11 cellular contexts compared by ENCODE assay signal in the genomic region with DNA sequence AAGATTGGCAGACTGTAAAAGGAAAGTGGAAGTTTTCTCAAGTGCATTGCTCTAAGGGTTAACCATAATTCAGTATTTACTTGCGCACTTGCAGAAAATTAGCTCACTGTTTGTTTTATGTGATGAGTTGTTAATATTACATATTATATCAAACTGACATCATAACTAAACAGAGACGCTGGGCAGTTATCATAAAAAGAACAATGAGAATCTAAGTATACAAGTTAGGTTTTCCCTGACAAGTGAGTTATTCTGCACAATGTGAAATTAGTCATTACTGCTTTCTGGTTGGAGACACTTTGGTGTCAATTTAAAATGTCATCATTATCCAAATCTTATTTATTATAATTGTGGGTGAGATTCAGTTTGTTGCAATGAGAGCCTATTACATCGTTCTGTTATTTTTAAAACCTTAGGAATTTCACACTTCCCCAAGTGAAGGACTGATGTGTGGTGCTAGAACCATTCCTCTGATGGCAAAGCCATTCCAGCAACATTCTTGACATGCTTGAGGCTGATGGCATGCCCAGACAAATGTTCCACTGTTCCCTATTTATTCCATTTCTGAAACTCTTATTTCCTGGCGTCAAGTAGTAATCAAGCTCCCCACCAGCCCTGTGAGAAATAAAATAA.
DNase-seq lines count a peak whose midpoint lies in the region; ATAC-seq and TF ChIP-seq lines count a peak whose summit lies in the region.
"Had no signal": no experiment of that assay in that cellular context is flagged by ENCODE, and none has a peak within 500 bp of the region (broad histone marks: within the 10 kb centered on the region; RNA-seq: fewer than 3 reads in every experiment).

No MANE protein-coding gene starts in this region.

- H3K4me3 ChIP-seq in astrocyte of the spinal cord (ENCODE audit: low read depth, low read length) (no peak overlapping the region), right cardiac atrium (ENCODE audit: low read length) (no peak overlapping the region), aorta (ENCODE audit: low read length in 2 of 2) (no peak overlapping the region)
- H3K4me3 ChIP-seq: thyroid gland had no signal

- in situ Hi-C loops in astrocyte of the spinal cord (cut with HindIII; ENCODE audit: low sequenced_read_pairs) = no loop called here

- DNase-seq in Right ventricle myocardium inferior (ENCODE audit: missing footprints) (no peak), cardiac septum (ENCODE audit: low spot score) (no peak), astrocyte of the spinal cord (ENCODE audit: low read depth, low spot score) (peak; percentile 44), right cardiac atrium (no peak), aorta (no peak), OCI-M1 (lab: John Stamatoyannopoulos, UW) (no peak), DMS 273 (lab: John Stamatoyannopoulos, UW; ENCODE audit: unreplicated experiment) (no peak)
- DNase-seq: activated CD4-positive, alpha-beta T cell treated with anti-CD3 and anti-CD28 coated beads, Interleukin-2, amount 50 U/mL, for 1 hour; thyroid gland had no signal

- intact Hi-C loops in Right ventricle myocardium inferior (cut with DNase I) (no loop called here), cardiac septum (cut with DNase I) (no loop called here), right cardiac atrium (cut with DNase I) (no loop called here), aorta (cut with DNase I) (no loop called here)

- WGBS in right cardiac atrium = 51% methylated on average over 4 of the region's 4 CpGs
- 6 to 13% methylated on average over 4 of the region's 4 CpGs for WGBS in aorta, 2 donors

- H3K36me3 ChIP-seq in aorta (ENCODE audit: control insufficient read depth in 1 of 2, insufficient read depth in 2 of 2, low read length in 1 of 2) = no peaks in the 10 kb centered on the region
- H3K36me3 ChIP-seq: thyroid gland had no signal

- H3K9me3 ChIP-seq in right cardiac atrium (ENCODE audit: control insufficient read depth, low read length) = no peaks in the 10 kb centered on the region
- H3K9me3 ChIP-seq in aorta (ENCODE audit: control insufficient read depth, low read length) = no peaks in the 10 kb centered on the region
- H3K9me3 ChIP-seq: thyroid gland had no signal

- H3K27ac ChIP-seq in right cardiac atrium (ENCODE audit: low read length) (no peak overlapping the region), aorta (ENCODE audit: low read depth in 1 of 2, low read length in 2 of 2) (no peak overlapping the region)
- H3K27ac ChIP-seq: 22Rv1, thyroid gland had no signal

- no peaks in the 10 kb centered on the region for H3K27me3 ChIP-seq in right cardiac atrium (ENCODE audit: control insufficient read depth, insufficient read depth)
- no peaks in the 10 kb centered on the region for H3K27me3 ChIP-seq in aorta (ENCODE audit: control insufficient read depth in 1 of 2, insufficient read depth in 2 of 2, low read length in 1 of 2)
- H3K27me3 ChIP-seq: thyroid gland had no signal

- TF ChIP-seq CTCF in astrocyte of the spinal cord (IDR thresholded peaks at IDR 0.05; ENCODE audit: low read depth, low read length) = no peak

- peaks cover 2% of the 10 kb centered on the region for H3K4me1 ChIP-seq in right cardiac atrium (ENCODE audit: control insufficient read depth, insufficient read depth, low read length)
- no peaks in the 10 kb centered on the region for H3K4me1 ChIP-seq in aorta (ENCODE audit: control insufficient read depth in 1 of 2, insufficient read depth in 2 of 2, low read length in 2 of 2)

- ATAC-seq in Right ventricle myocardium inferior (peak; percentile 62), right cardiac atrium (peak; percentile 80 to 82), aorta (ENCODE audit: low FRiP score) (peak; percentile 52), GM21423 (IDR thresholded peaks at IDR 0.05; ENCODE audit: unreplicated experiment) (no peak)
